ENCODE assay signal across 32 cellular contexts in the genomic region with DNA sequence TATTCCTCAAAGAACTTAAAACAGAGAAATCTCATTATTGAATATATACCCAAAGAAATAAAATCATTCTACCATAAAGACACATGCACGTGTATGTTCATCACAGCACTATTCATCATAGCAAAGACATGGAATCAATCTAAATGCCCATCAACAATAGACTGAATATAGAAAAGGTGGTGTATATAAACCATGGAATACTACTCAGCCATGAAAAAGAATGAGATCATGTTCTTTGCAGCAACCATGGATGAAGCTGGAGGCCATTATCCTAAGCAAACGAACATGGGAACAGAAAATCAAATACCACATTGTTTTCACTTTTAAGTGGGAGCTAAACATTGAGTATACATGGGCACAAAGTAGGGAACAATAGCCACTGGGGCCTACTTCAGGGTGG. TPM values are rescaled to one million over a fixed set of nuclear protein-coding genes. Genes with fewer than 3 reads are reported as not detected.
DNase-seq lines count a peak whose midpoint lies in the region; ATAC-seq, FAIRE-seq and TF ChIP-seq lines count a peak whose summit lies in the region.
"Had no signal": no experiment of that assay in that cellular context is flagged by ENCODE, and none has a peak within 500 bp of the region (broad histone marks: within the 10 kb centered on the region; RNA-seq: fewer than 3 reads in every experiment).

No MANE protein-coding gene starts in this region.

- BruUV-seq in K562 (replicated peaks; lab: Mats Ljungman, UMichigan) = no TSS peak

- no peak overlapping the region for H3K4me2 ChIP-seq in K562 (ENCODE audit: insufficient read depth, low read length)
- H3K4me2 ChIP-seq: A549; BLaER1; BLaER1 treated with 17β-estradiol and CSF1 and Interleukin-3, amounts not matched to agents 10 nM and 100 nM had no signal

- POLR2A ChIA-PET in HEK293 (lab: Yijun Ruan, JAX) (no interaction called here), K562 (lab: Yijun Ruan, JAX) (no interaction called here)

- H3K9me3 ChIP-seq in HEK293 (ENCODE audit: control insufficient read depth, insufficient read depth, low read depth, low read length) = no peaks in the 10 kb centered on the region
- H3K9me3 ChIP-seq in K562 (replicated peaks; ENCODE audit: control insufficient read depth, insufficient read depth, low read depth, low read length) = no peaks in the 10 kb centered on the region
- H3K9me3 ChIP-seq: BE2C, Caco-2 had no signal

- H3K4me3 ChIP-seq in HEK293 (ENCODE audit: low read depth, low read length) (no peak overlapping the region), K562 (no peak overlapping the region)
- H3K4me3 ChIP-seq: A549; BLaER1; BLaER1 treated with 17β-estradiol and CSF1 and Interleukin-3, amounts not matched to agents 10 nM and 100 nM had no signal

- no peaks in the 10 kb centered on the region for H3K4me1 ChIP-seq in HEK293 (ENCODE audit: control insufficient read depth, insufficient read depth, low read length)
- H3K4me1 ChIP-seq in K562 (replicated peaks in 1 of 2; ENCODE audit: control insufficient read depth in 2 of 2, insufficient read depth in 2 of 2, low read length in 2 of 2) = peaks cover 0 to 3% of the 10 kb centered on the region in 2 experiments; a peak in 1 of 5 replicates
- H3K4me1 ChIP-seq: A549; BE2C; BLaER1; BLaER1 treated with 17β-estradiol and CSF1 and Interleukin-3, amounts not matched to agents 10 nM and 100 nM; Caco-2 had no signal

- no peaks in the 10 kb centered on the region for H3K9me1 ChIP-seq in K562 (ENCODE audit: control insufficient read depth, insufficient read depth, low read length)

- H3K27me3 ChIP-seq in K562 (ENCODE audit: control insufficient read depth in 2 of 2, insufficient read depth in 2 of 2, low read length in 2 of 2) = no peaks in the 10 kb centered on the region
- H3K27me3 ChIP-seq: BE2C; BLaER1; BLaER1 treated with 17β-estradiol and CSF1 and Interleukin-3, amounts not matched to agents 10 nM and 100 nM had no signal

- intact Hi-C loops in K562 (cut with micrococcal nuclease) (no loop called here), Right ventricle myocardium superior (cut with DNase I) (no loop called here)

- no peak overlapping the region for H3K9ac ChIP-seq in K562 (ENCODE audit: insufficient read depth in 1 of 2, low read depth in 2 of 2, low read length in 2 of 2)
- H3K9ac ChIP-seq: BLaER1; BLaER1 treated with 17β-estradiol and CSF1 and Interleukin-3, amounts not matched to agents 10 nM and 100 nM had no signal

- no peaks in the 10 kb centered on the region for H4K20me1 ChIP-seq in K562 (replicated peaks; ENCODE audit: control insufficient read depth, insufficient read depth, low read length)
- H4K20me1 ChIP-seq: BLaER1; BLaER1 treated with 17β-estradiol and CSF1 and Interleukin-3, amounts not matched to agents 10 nM and 100 nM had no signal

- DNase-seq in K562 (ENCODE audit: extremely low read depth in 1 of 4, low spot score in 3 of 4) (no peak), Right ventricle myocardium superior (no peak)
- DNase-seq: 8988T; ACHN; AML-193; BE2C; C1 segment of cervical spinal cord; Caco-2; Calu3; CD4-positive, alpha-beta memory T cell; CD4-positive, alpha-beta T cell; CD4-positive, CD25-positive, alpha-beta regulatory T cell; CD8-positive, alpha-beta memory T cell; CD8-positive, alpha-beta T cell; COR-L47; DMS 273 treated with DMSO at 0.1 percent for 48 hours; DMS153; DMS53; DMS79; DMS79 treated with DMSO at 0.1 percent for 48 hours; DND-41; EL had no signal

- 0% methylated on average over 2 of the region's 2 CpGs for WGBS in K562 (ENCODE audit: insufficient coverage, low coverage, missing lambda C conversion rate)

- H3K27ac ChIP-seq in HEK293 (ENCODE audit: extremely low read depth, low read depth, low read length) (no peak overlapping the region), K562 (ENCODE audit: extremely low read depth, low read depth, low read length) (no peak overlapping the region)
- H3K27ac ChIP-seq: 22Rv1; A549; BLaER1; BLaER1 treated with 17β-estradiol and CSF1 and Interleukin-3, amounts not matched to agents 10 nM and 100 nM; C4-2B had no signal

- CTCF ChIA-PET in HEK293 (lab: Yijun Ruan, JAX) (interaction anchor here (0.7 to 1.2 kb wide), 3 partner anchors 148 to 400 kb away, joined by 3 to 4 read pairs (median 3); no protein-coding TSS in a partner anchor), K562 (lab: Yijun Ruan, JAX; ENCODE audit: low intra/inter-chr PET ratio) (no interaction called here)

- in situ Hi-C loops in K562 (cut with MboI) = no loop called here

- ATAC-seq in K562 = no peak
- no peak for ATAC-seq in HG03175 (IDR thresholded peaks at IDR 0.05; ENCODE audit: unreplicated experiment)
- ATAC-seq in Right ventricle myocardium superior (ENCODE audit: poor library complexity) = no peak
- ATAC-seq: A549; CD8-positive, alpha-beta T cell had no signal

- no peak for TF ChIP-seq RAD21 in K562 (CRISPR knock-in tag; conservative IDR thresholded peaks at IDR 0.05 in 1 of 2, IDR thresholded peaks at IDR 0.05 in 1 of 2)

- TF ChIP-seq CTCF in HEK293 (tag by site-specific recombination; IDR thresholded peaks at IDR 0.05) (no peak), K562 (IDR thresholded peaks at IDR 0.05 in 2 of 3, conservative IDR thresholded peaks at IDR 0.05 in 1 of 3; ENCODE audit: insufficient read depth in 2 of 3, low read depth in 1 of 3, low read length in 3 of 3) (no peak)

- no peak overlapping the region for H2AFZ ChIP-seq in K562 (ENCODE audit: low read depth, low read length)

- H3K79me2 ChIP-seq in K562 (ENCODE audit: control insufficient read depth, insufficient read depth, low read length) = no peaks in the 10 kb centered on the region

- no peak for TF ChIP-seq POLR2A in K562 (conservative IDR thresholded peaks at IDR 0.05)

- no peak for TF ChIP-seq EP300 in K562 (IDR thresholded peaks at IDR 0.05; ENCODE audit: low read length)

- no peak for FAIRE-seq in K562 (lab: Jason Lieb, UNC)
- FAIRE-seq: A204.1, A549, D721Med had no signal

- H3K36me3 ChIP-seq in HEK293 (ENCODE audit: control insufficient read depth in 2 of 2, insufficient read depth in 1 of 2, low read length in 2 of 2) = no peaks in the 10 kb centered on the region
- no peaks in the 10 kb centered on the region for H3K36me3 ChIP-seq in K562 (ENCODE audit: control insufficient read depth, insufficient read depth, low read length)
- H3K36me3 ChIP-seq: BE2C; BLaER1; BLaER1 treated with 17β-estradiol and CSF1 and Interleukin-3, amounts not matched to agents 10 nM and 100 nM had no signal

TF ChIP-seq in HEK293, 187 proteins besides CTCF, POLR2A, EP300 and RAD21 (continues in another document):
- TF ChIP-seq ZNF510 (tag by site-specific recombination; IDR thresholded peaks at IDR 0.05; ENCODE audit: insufficient replicate concordance) (no peak), ZNF174 (tag by site-specific recombination; IDR thresholded peaks at IDR 0.05) (no peak), ZNF777 (tag by site-specific recombination; IDR thresholded peaks at IDR 0.05; ENCODE audit: borderline replicate concordance) (no peak), ZNF146 (tag by site-specific recombination; IDR thresholded peaks at IDR 0.05) (peak; percentile 72; the same call in 1 of the 2 replicates)

TF ChIP-seq in K562, 482 proteins besides CTCF, POLR2A, EP300 and RAD21 (continues in another document):
- no peak for TF ChIP-seq LEF1 (IDR thresholded peaks at IDR 0.05)
- TF ChIP-seq ZBED1 (IDR thresholded peaks at IDR 0.05) = no peak
- TF ChIP-seq RBM25 (IDR thresholded peaks at IDR 0.05; ENCODE audit: low read depth, low read length, severe bottlenecking) = peak; percentile 60
- TF ChIP-seq RFX7 (CRISPR knock-in tag; IDR thresholded peaks at IDR 0.05) = no peak

RNA-seq across cellular contexts. Expression of gene GPR63, which starts 12.3 kb away (rescaled TPM):
- 4.7 and 10.4 TPM in 2 replicates for total RNA-seq in K562 (2011; cell fraction: chromatin; rRNA removed; ENCODE audit: low replicate concordance)
- total RNA-seq in K562 (2011; cell fraction: nucleolus; rRNA removed) = 2.8 and 3.4 TPM in 2 replicates
- 10.4 and 17.1 TPM in 2 replicates for total RNA-seq in K562 (2011; cell fraction: nucleoplasm; rRNA removed)
- total RNA-seq in K562 (2014; rRNA removed) (1.6 and 2.3 TPM in 2 replicates), K562 (2014; rRNA removed; fragmentation: Illumina TruSeq; extraction: Trizol) (4.4 and 4.7 TPM in 2 replicates), K562 (2015; rRNA removed; fragmentation: Illumina TruSeq; extraction: Trizol) (2.9 and 3.4 TPM in 2 replicates), K562 (2021) (3.6 and 3.7 TPM in 2 replicates), Right ventricle myocardium superior (0.40 TPM)
- polyA plus RNA-seq in K562 (2011; rRNA removed) (4.5 and 4.7 TPM in 2 replicates), K562 (2014; fragmentation: Illumina TruSeq; extraction: Trizol) (3.7 and 5.1 TPM in 2 replicates), K562 (2014; fragmentation: Nextera tagmentation; extraction: Ambion mirVana) (1 to 10 TPM; 2.1 to 2.5 TPM), K562 (2014; rRNA removed) (3.7 and 4.3 TPM in 2 replicates)
- 2.4 and 4.2 TPM in 2 replicates for polyA plus RNA-seq in K562 (2011; cell fraction: cytosol; rRNA removed)
- polyA plus RNA-seq in K562 (2011; cell fraction: nucleus; rRNA removed) = 6.6 and 6.7 TPM in 2 replicates
- polyA plus RNA-seq in K562 (2012) = 1.9 and 2.2 TPM in 2 replicates
- polyA minus RNA-seq in K562 (2011; rRNA and poly(A)+ RNA removed) = 4.4 and 5.5 TPM in 2 replicates
- 2.6 and 3.4 TPM in 2 replicates for polyA minus RNA-seq in K562 (2011; cell fraction: cytosol; rRNA and poly(A)+ RNA removed)
- polyA minus RNA-seq in K562 (2011; cell fraction: nucleus; rRNA and poly(A)+ RNA removed) = 3.1 and 3.8 TPM in 2 replicates
- total RNA-seq: A172; CD8-positive, alpha-beta T cell had no signal

RNA-seq across cellular contexts. Expression of gene NDUFAF4, which starts 48.1 kb away (rescaled TPM):
- 7.0 and 13.0 TPM in 2 replicates for total RNA-seq in K562 (2011; cell fraction: chromatin; rRNA removed; ENCODE audit: low replicate concordance)
- 5.3 and 5.7 TPM in 2 replicates for total RNA-seq in K562 (2011; cell fraction: nucleolus; rRNA removed)
- 8.4 and 12.9 TPM in 2 replicates for total RNA-seq in K562 (2011; cell fraction: nucleoplasm; rRNA removed)
- total RNA-seq in K562 (2014; rRNA removed) (45.0 and 54.0 TPM in 2 replicates), K562 (2014; rRNA removed; fragmentation: Illumina TruSeq; extraction: Trizol) (151 and 180 TPM in 2 replicates), K562 (2015; rRNA removed; fragmentation: Illumina TruSeq; extraction: Trizol) (100 and 111 TPM in 2 replicates), K562 (2021) (127 and 142 TPM in 2 replicates), Right ventricle myocardium superior (101 TPM)
- polyA plus RNA-seq in K562 (2011; rRNA removed) (146 and 171 TPM in 2 replicates), K562 (2014; fragmentation: Illumina TruSeq; extraction: Trizol) (106 and 136 TPM in 2 replicates), K562 (2014; fragmentation: Nextera tagmentation; extraction: Ambion mirVana) (100 to 1,000 TPM; 361 to 418 TPM), K562 (2014; rRNA removed) (115 and 117 TPM in 2 replicates)
- polyA plus RNA-seq in K562 (2011; cell fraction: cytosol; rRNA removed) = 16.7 and 34.7 TPM in 2 replicates
- 11.1 and 19.6 TPM in 2 replicates for polyA plus RNA-seq in K562 (2011; cell fraction: nucleus; rRNA removed)
- 77.0 and 108 TPM in 2 replicates for polyA plus RNA-seq in K562 (2012)
- 37.5 and 40.5 TPM in 2 replicates for polyA minus RNA-seq in K562 (2011; rRNA and poly(A)+ RNA removed)
- 36.0 and 36.3 TPM in 2 replicates for polyA minus RNA-seq in K562 (2011; cell fraction: cytosol; rRNA and poly(A)+ RNA removed)
- 6.6 and 15.2 TPM in 2 replicates for polyA minus RNA-seq in K562 (2011; cell fraction: nucleus; rRNA and poly(A)+ RNA removed)

Comparison
In these comparisons a context has a peak if more than half of its experiments do, and no peak if none do; other contexts are left out.
1. Of the 44 proteins assayed by ChIP-seq in both K562 and HEK293: peak only in K562: none; only in HEK293: none; in both: ZNF146; in neither: 43.